Comparison of ENCODE assay signal across 9 cellular contexts in genomic region chr19:41398603-41399002, GRCh38. TPM values are rescaled to one million over a fixed set of nuclear protein-coding genes. Genes with fewer than 3 reads are reported as not detected.
DNase-seq lines count a peak whose midpoint lies in the region; ATAC-seq, FAIRE-seq and TF ChIP-seq lines count a peak whose summit lies in the region.
"Had no signal": no experiment of that assay in that cellular context is flagged by ENCODE, and none has a peak within 500 bp of the region (broad histone marks: within the 10 kb centered on the region; RNA-seq: fewer than 3 reads in every experiment).

No MANE protein-coding gene starts in this region.

- H3K4ac ChIP-seq in H1 (replicated peaks; ENCODE audit: insufficient read length, low read depth, low read length) (no peak overlapping the region), neuronal stem cell (ENCODE audit: low read length) (no peak overlapping the region)

- 86% methylated on average over 3 of the region's 3 CpGs; no CpG with 5 or more reads in 1 of the 2 experiments for whole genome bisulfite sequencing in H1 (ENCODE audit: extremely low coverage in 1 of 2, insufficient coverage in 1 of 2, insufficient read length in 1 of 2, insufficient replicate concordance in 2 of 2, low coverage in 1 of 2, low lambda C conversion rate in 2 of 2, missing lambda C conversion rate in 1 of 2), 2 experiments
- no CpG with 5 or more reads among the region's 3 CpGs for WGBS in neuronal stem cell (ENCODE audit: extremely low coverage in 2 of 2, insufficient read length in 2 of 2, insufficient replicate concordance in 1 of 2), 2 donors

- peaks cover 28% of the 10 kb centered on the region for H3K36me3 Mint-ChIP-seq in CD8-positive, alpha-beta T cell

- H2AFZ ChIP-seq in MM.1S (ENCODE audit: low read length) (no peak overlapping the region), H1 (ENCODE audit: low read length) (no peak overlapping the region), neuronal stem cell (ENCODE audit: low read length) (no peak overlapping the region)

- no peak overlapping the region for H2AK5ac ChIP-seq in H1 (ENCODE audit: low read depth, low read length)
- no peak overlapping the region for H2AK5ac ChIP-seq in neuronal stem cell (ENCODE audit: low read depth, low read length)

- no peaks in the 10 kb centered on the region for H3K9me3 Mint-ChIP-seq in CD8-positive, alpha-beta T cell

- peaks cover 52% of the 10 kb centered on the region for H3K4me1 Mint-ChIP-seq in CD8-positive, alpha-beta T cell (ENCODE audit: low read depth)

- no peaks in the 10 kb centered on the region for H3K9me3 ChIP-seq in CD8-positive, alpha-beta T cell (ENCODE audit: low read length)
- H3K9me3 ChIP-seq in MM.1S (replicated peaks; ENCODE audit: insufficient read depth, low read length) (no peaks in the 10 kb centered on the region), H1 (ENCODE audit: insufficient read depth in 2 of 2, low read depth in 1 of 2, low read length in 1 of 2) (no peaks in the 10 kb centered on the region), neuronal stem cell (replicated peaks in 1 of 2; ENCODE audit: control insufficient read depth in 2 of 2, insufficient read depth in 1 of 2, low read depth in 1 of 2, low read length in 2 of 2) (no peaks in the 10 kb centered on the region)

- H3K23me2 ChIP-seq in H1 (ENCODE audit: low read depth, low read length): peaks cover 4% of the 10 kb centered on the region

- no peaks in the 10 kb centered on the region for H3K9me2 ChIP-seq in MM.1S (replicated peaks; ENCODE audit: insufficient read depth, low read length)

- in situ Hi-C loops in KBM-7 (cut with MboI; ENCODE audit: low pct_unique_long_range_greater_than_20kb, low sequenced_read_pairs): no loop called here

- no peak overlapping the region for H2BK20ac ChIP-seq in H1 (ENCODE audit: low read length)

- H3K14ac ChIP-seq in H1 (ENCODE audit: insufficient read length): no peak overlapping the region
- no peak overlapping the region for H3K14ac ChIP-seq in neuronal stem cell (ENCODE audit: low read length)

- H3K79me1 ChIP-seq in H1 (ENCODE audit: low read depth, low read length): peaks cover 10% of the 10 kb centered on the region; the same call in 1 of the 2 replicates
- no peaks in the 10 kb centered on the region for H3K79me1 ChIP-seq in neuronal stem cell (ENCODE audit: low read depth, low read length)

- no peak for TF ChIP-seq EP300 in H1 (IDR thresholded peaks at IDR 0.05; ENCODE audit: borderline replicate concordance in 1 of 2, low read depth in 2 of 2, low read length in 2 of 2)

- POLR2A ChIA-PET in CD8-positive, alpha-beta T cell (lab: Charles Lee): interaction anchor here (0.5 to 1.6 kb wide), 7 partner anchors 10 to 1112 kb away, joined by 3 to 4 read pairs (median 3); partner anchors contain the start of gene B9D2
- POLR2A ChIA-PET in H1 (lab: Charles Lee; ENCODE audit: partially characterized antibody): interaction anchor here (0.5 to 2.0 kb wide), 5 partner anchors 9 to 41 kb away, joined by 3 to 10 read pairs (median 7); partner anchors contain the start of genes B3GNT8 and DMAC2

- no peak for TF ChIP-seq CTCF in CD8-positive, alpha-beta T cell (IDR thresholded peaks at IDR 0.05)
- TF ChIP-seq CTCF in MM.1S (IDR thresholded peaks at IDR 0.05; ENCODE audit: low read length) (no peak), H1 (IDR thresholded peaks at IDR 0.05; ENCODE audit: control extremely low read depth in 1 of 3, insufficient read depth in 1 of 3, low read depth in 1 of 3, low read length in 3 of 3) (no peak)

- no peak overlapping the region for H3K23ac ChIP-seq in H1 (ENCODE audit: insufficient read length)
- H3K23ac ChIP-seq in neuronal stem cell (ENCODE audit: low read depth, low read length, poor library complexity): no peak overlapping the region

- H3K27ac Mint-ChIP-seq in CD8-positive, alpha-beta T cell: peak overlapping the region; percentile 19

- DNase-seq in CD8-positive, alpha-beta T cell: no peak
- DNase-seq in MM.1S: no peak
- DNase-seq in H1 (ENCODE audit: low read depth in 1 of 2, low spot score in 2 of 2): no peak
- no peak for DNase-seq in neuronal stem cell (ENCODE audit: low spot score)
- DNase-seq in UCSD-AML1 (lab: John Stamatoyannopoulos, UW; ENCODE audit: unreplicated experiment): no peak
- no peak for DNase-seq in COR-L47 (lab: John Stamatoyannopoulos, UW)
- no peak for DNase-seq in KBM-7

- H3K36me3 ChIP-seq in CD8-positive, alpha-beta T cell (ENCODE audit: insufficient read depth, low read length): peaks cover 3% of the 10 kb centered on the region
- H3K36me3 ChIP-seq in MM.1S (replicated peaks; ENCODE audit: insufficient read depth, low read length) (no peaks in the 10 kb centered on the region), H1 (ENCODE audit: control insufficient read depth in 2 of 4, insufficient read depth in 4 of 4, low read length in 3 of 4) (no peaks in the 10 kb centered on the region), neuronal stem cell (replicated peaks in 1 of 2; ENCODE audit: control insufficient read depth in 2 of 2, insufficient read depth in 2 of 2, low read length in 2 of 2) (no peaks in the 10 kb centered on the region)

- H3K27ac ChIP-seq in CD8-positive, alpha-beta T cell (ENCODE audit: low read depth, low read length): peak overlapping the region; percentile 98
- peak overlapping the region; percentile 77; the same call in 1 of the 2 replicates for H3K27ac ChIP-seq in MM.1S (ENCODE audit: low read length)
- H3K27ac ChIP-seq in H1 (ENCODE audit: low read depth, low read length): no peak overlapping the region
- no peak overlapping the region for H3K27ac ChIP-seq in neuronal stem cell (replicated peaks; ENCODE audit: low read length)

- H3K27me3 ChIP-seq in CD8-positive, alpha-beta T cell (ENCODE audit: insufficient read depth, low read length): no peaks in the 10 kb centered on the region
- H3K27me3 ChIP-seq in MM.1S (replicated peaks; ENCODE audit: insufficient read depth, low read length) (no peaks in the 10 kb centered on the region), H1 (replicated peaks in 1 of 4; ENCODE audit: control insufficient read depth in 3 of 4, extremely low read depth in 1 of 4, insufficient read depth in 3 of 4, low read length in 3 of 4) (no peaks in the 10 kb centered on the region), neuronal stem cell (ENCODE audit: control insufficient read depth in 3 of 3, insufficient read depth in 3 of 3, low read depth in 1 of 3, low read length in 3 of 3) (no peaks in the 10 kb centered on the region)

- FAIRE-seq in H1 (lab: Jason Lieb, UNC): no peak

- no peak overlapping the region for H4K8ac ChIP-seq in H1 (ENCODE audit: extremely low read depth, insufficient read depth, low read length)
- no peak overlapping the region for H4K8ac ChIP-seq in neuronal stem cell (ENCODE audit: low read depth, low read length)

- peak overlapping the region; percentile 98 for H3K4me2 ChIP-seq in MM.1S (ENCODE audit: low read depth, low read length)
- H3K4me2 ChIP-seq in H1 (ENCODE audit: insufficient read depth in 1 of 2, low read depth in 2 of 2, low read length in 2 of 2): peak overlapping the region; percentile 77 to 90
- peak overlapping the region; percentile 59 for H3K4me2 ChIP-seq in neuronal stem cell (ENCODE audit: insufficient read depth, low read length, poor library complexity, severe bottlenecking)

- no peaks in the 10 kb centered on the region for H4K20me1 ChIP-seq in MM.1S (ENCODE audit: insufficient read depth, low read length)
- H4K20me1 ChIP-seq in H1 (replicated peaks in 1 of 2; ENCODE audit: control insufficient read depth in 1 of 2, insufficient read depth in 2 of 2, low read length in 2 of 2): peaks cover 0 to 1% of the 10 kb centered on the region in 2 experiments

- H2BK120ac ChIP-seq in H1 (replicated peaks; ENCODE audit: low read depth, low read length): no peak overlapping the region
- no peak overlapping the region for H2BK120ac ChIP-seq in neuronal stem cell (ENCODE audit: low read depth, low read length)

- H3K4me3 ChIP-seq in CD8-positive, alpha-beta T cell (ENCODE audit: low read depth, low read length): peak overlapping the region; percentile 97
- H3K4me3 ChIP-seq in MM.1S (ENCODE audit: low read length) (peak overlapping the region; percentile 98), H1 (ENCODE audit: extremely low read depth in 1 of 4, insufficient read depth in 2 of 4, low read depth in 3 of 4, low read length in 4 of 4) (peak overlapping the region; percentile 85 to 99 (median 98); a peak in 7 of 8 replicates), neuronal stem cell (ENCODE audit: low read length in 2 of 2) (peak overlapping the region; percentile 5 to 76)

- H3K4me1 ChIP-seq in CD8-positive, alpha-beta T cell (ENCODE audit: insufficient read depth, low read length): peaks cover 28% of the 10 kb centered on the region
- H3K4me1 ChIP-seq in MM.1S (ENCODE audit: low read length) (peaks cover 14% of the 10 kb centered on the region), H1 (replicated peaks in 1 of 4; ENCODE audit: control insufficient read depth in 3 of 4, insufficient read depth in 4 of 4, low read length in 3 of 4) (peaks cover 0 to 5% (median 0%) of the 10 kb centered on the region in 4 experiments; a peak in 5 of 7 replicates), neuronal stem cell (ENCODE audit: control insufficient read depth in 2 of 2, insufficient read depth in 1 of 2, low read depth in 1 of 2, low read length in 2 of 2) (peaks cover 3 to 5% of the 10 kb centered on the region in 2 donors)

- no peak for TF ChIP-seq RAD21 in H1 (IDR thresholded peaks at IDR 0.05 in 1 of 2, conservative IDR thresholded peaks at IDR 0.05 in 1 of 2; ENCODE audit: low read depth in 2 of 2, low read length in 2 of 2)

- H3K18ac ChIP-seq in H1 (ENCODE audit: extremely low read depth, low read length) (no peak overlapping the region), neuronal stem cell (ENCODE audit: low read length) (no peak overlapping the region)

- H2BK15ac ChIP-seq in H1 (ENCODE audit: low read length) (no peak overlapping the region), neuronal stem cell (ENCODE audit: low read length) (no peak overlapping the region)

- CTCF ChIA-PET in CD8-positive, alpha-beta T cell (lab: Charles Lee): interaction anchor here (1.0 to 1.2 kb wide), 2 partner anchors 10 to 172 kb away, joined by 3 read pairs; no protein-coding TSS in a partner anchor
- CTCF ChIA-PET in H1 (lab: Charles Lee; ENCODE audit: partially characterized antibody): interaction anchor here (0.8 to 1.2 kb wide), 2 partner anchors 10 to 45 kb away, joined by 3 read pairs; no protein-coding TSS in a partner anchor

- peak overlapping the region; percentile 98 for H3K4me3 Mint-ChIP-seq in CD8-positive, alpha-beta T cell

- no peak for ATAC-seq in CD8-positive, alpha-beta T cell
- ATAC-seq in HG03469 (IDR thresholded peaks at IDR 0.05; ENCODE audit: unreplicated experiment): no peak

- no peak overlapping the region for H4K5ac ChIP-seq in H1 (ENCODE audit: insufficient read length, low read depth, low read length)

- no peaks in the 10 kb centered on the region for H3K27me3 Mint-ChIP-seq in CD8-positive, alpha-beta T cell (ENCODE audit: low read depth)

- peaks cover 54% of the 10 kb centered on the region for H3K79me2 ChIP-seq in MM.1S (ENCODE audit: low read length)
- peaks cover 0 to 33% of the 10 kb centered on the region in 2 experiments; a peak in 2 of 4 replicates for H3K79me2 ChIP-seq in H1 (ENCODE audit: control insufficient read depth in 1 of 2, insufficient read depth in 2 of 2, low read length in 2 of 2)

- no peak for TF ChIP-seq POLR2A in H1 (IDR thresholded peaks at IDR 0.05; ENCODE audit: control extremely low read depth in 1 of 2, low read depth in 2 of 2, low read length in 2 of 2)

- no peak overlapping the region for H2BK12ac ChIP-seq in H1 (ENCODE audit: low read depth, low read length)
- H2BK12ac ChIP-seq in neuronal stem cell (ENCODE audit: low read length): no peak overlapping the region

- peak overlapping the region; percentile 98 for H3K9ac ChIP-seq in MM.1S (ENCODE audit: low read length)
- H3K9ac ChIP-seq in H1 (replicated peaks in 1 of 4; ENCODE audit: extremely low read depth in 1 of 4, low read depth in 3 of 4, low read length in 3 of 4): peak overlapping the region in 2 of 4 experiments; percentile 6 to 96; a peak in 2 of 7 replicates
- H3K9ac ChIP-seq in neuronal stem cell (ENCODE audit: low read depth, low read length, poor library complexity): no peak overlapping the region

- intact Hi-C loops in CD8-positive, alpha-beta T cell (cut with DNase I, micrococcal nuclease): loop anchor here (5.0 to 10.0 kb wide), 4 partner anchors 144 to 1566 kb away; partner anchors contain the start of genes COQ8B (in 1 of the 2), DYRK1B (in 1 of the 2), FBL (in 1 of the 2) and ITPKC (in 1 of the 2)

- no peak overlapping the region for H3K56ac ChIP-seq in H1 (replicated peaks; ENCODE audit: insufficient read length, low read depth, low read length)

- H4K91ac ChIP-seq in H1 (replicated peaks; ENCODE audit: insufficient read length, low read length) (no peak overlapping the region), neuronal stem cell (ENCODE audit: low read depth, low read length, poor library complexity) (no peak overlapping the region)

- H2BK5ac ChIP-seq in H1 (ENCODE audit: low read depth, low read length) (no peak overlapping the region), neuronal stem cell (ENCODE audit: low read length) (no peak overlapping the region)

- no peaks in the 10 kb centered on the region for H3F3A ChIP-seq in MM.1S (ENCODE audit: insufficient read depth, low read length)

RNA-seq across cellular contexts. Expression of gene BCKDHA, which starts 1.0 kb away (rescaled TPM):
- 10 to 100 TPM; 19.4 to 20.5 TPM for total RNA-seq in CD8-positive, alpha-beta T cell
- 14.2 and 15.2 TPM in 2 replicates for total RNA-seq in H1 (2021; fragmentation: NEBNext Ultra II Directional; extraction: Animal tissue kit (Norgen Biotek cat#: 25700))
- 69.6 and 103 TPM in 2 replicates for polyA plus RNA-seq in H1 (2011; rRNA removed)
- polyA plus RNA-seq in H1 (2011; cell fraction: cytosol; rRNA removed): 46.5 TPM
- polyA plus RNA-seq in H1 (2011; cell fraction: nucleus; rRNA removed): 93.1 TPM
- 10.6 to 41.9 TPM (median 29.6 TPM) in 4 replicates for polyA plus RNA-seq in H1 (2012, experiment 1 of 2)
- 34.0 TPM for polyA plus RNA-seq in H1 (2012, experiment 2 of 2)
- polyA plus RNA-seq in H1 (2013, experiment 1 of 2): 29.0 TPM
- polyA plus RNA-seq in H1 (2013, experiment 2 of 2): 28.6 TPM
- 13.7 and 25.1 TPM in 2 replicates for polyA minus RNA-seq in H1 (2011; rRNA and poly(A)+ RNA removed)
- 34.5 TPM for polyA minus RNA-seq in H1 (2011; cell fraction: cytosol; rRNA and poly(A)+ RNA removed)
- 30.6 TPM for polyA minus RNA-seq in H1 (2011; cell fraction: nucleus; rRNA and poly(A)+ RNA removed)
- polyA plus RNA-seq in neuronal stem cell (2013, experiment 1 of 2): 26.5 TPM
- 29.7 TPM for polyA plus RNA-seq in neuronal stem cell (2013, experiment 2 of 2)

RNA-seq across cellular contexts. Expression of gene EXOSC5, which starts 1.4 kb away (rescaled TPM):
- total RNA-seq in CD8-positive, alpha-beta T cell: 1 to 10 TPM; 4.1 to 5.5 TPM
- 56.2 and 66.0 TPM in 2 replicates for total RNA-seq in H1 (2021; fragmentation: NEBNext Ultra II Directional; extraction: Animal tissue kit (Norgen Biotek cat#: 25700))
- polyA plus RNA-seq in H1 (2011; rRNA removed): 92.8 and 125 TPM in 2 replicates
- 99.3 TPM for polyA plus RNA-seq in H1 (2011; cell fraction: cytosol; rRNA removed)
- 84.3 TPM for polyA plus RNA-seq in H1 (2011; cell fraction: nucleus; rRNA removed)
- polyA plus RNA-seq in H1 (2012, experiment 1 of 2): 66.1 to 69.5 TPM (median 68.1 TPM) in 4 replicates
- polyA plus RNA-seq in H1 (2012, experiment 2 of 2): 92.1 TPM
- polyA plus RNA-seq in H1 (2013, experiment 1 of 2): 40.1 TPM
- polyA plus RNA-seq in H1 (2013, experiment 2 of 2): 38.2 TPM
- polyA minus RNA-seq in H1 (2011; rRNA and poly(A)+ RNA removed): 18.9 and 23.9 TPM in 2 replicates
- 30.8 TPM for polyA minus RNA-seq in H1 (2011; cell fraction: cytosol; rRNA and poly(A)+ RNA removed)
- 19.9 TPM for polyA minus RNA-seq in H1 (2011; cell fraction: nucleus; rRNA and poly(A)+ RNA removed)
- polyA plus RNA-seq in neuronal stem cell (2013, experiment 1 of 2): 9.1 TPM
- 9.4 TPM for polyA plus RNA-seq in neuronal stem cell (2013, experiment 2 of 2)

RNA-seq across cellular contexts. Expression of gene TMEM91, which starts 22.3 kb away (rescaled TPM):
- 1 to 10 TPM; 7.8 to 9.7 TPM for total RNA-seq in CD8-positive, alpha-beta T cell
- total RNA-seq in H1 (2021; fragmentation: NEBNext Ultra II Directional; extraction: Animal tissue kit (Norgen Biotek cat#: 25700)): 4.2 and 5.3 TPM in 2 replicates
- 7.4 and 12.9 TPM in 2 replicates for polyA plus RNA-seq in H1 (2011; rRNA removed)
- polyA plus RNA-seq in H1 (2011; cell fraction: cytosol; rRNA removed): 7.9 TPM
- 15.3 TPM for polyA plus RNA-seq in H1 (2011; cell fraction: nucleus; rRNA removed)
- 3.8 to 10.2 TPM (median 7.9 TPM) in 4 replicates for polyA plus RNA-seq in H1 (2012, experiment 1 of 2)
- 13.7 TPM for polyA plus RNA-seq in H1 (2012, experiment 2 of 2)
- polyA plus RNA-seq in H1 (2013, experiment 1 of 2): 6.7 TPM
- polyA plus RNA-seq in H1 (2013, experiment 2 of 2): 6.5 TPM
- 2.3 and 9.6 TPM in 2 replicates for polyA minus RNA-seq in H1 (2011; rRNA and poly(A)+ RNA removed)
- 2.7 TPM for polyA minus RNA-seq in H1 (2011; cell fraction: cytosol; rRNA and poly(A)+ RNA removed)
- 3.8 TPM for polyA minus RNA-seq in H1 (2011; cell fraction: nucleus; rRNA and poly(A)+ RNA removed)
- polyA plus RNA-seq in neuronal stem cell (2013, experiment 1 of 2): 8.6 TPM
- 8.3 TPM for polyA plus RNA-seq in neuronal stem cell (2013, experiment 2 of 2)

RNA-seq across cellular contexts. Expression of gene B3GNT8, which starts 28.6 kb away (rescaled TPM):
- 1 to 10 TPM; 1.8 to 3.4 TPM for total RNA-seq in CD8-positive, alpha-beta T cell
- total RNA-seq in H1 (2021; fragmentation: NEBNext Ultra II Directional; extraction: Animal tissue kit (Norgen Biotek cat#: 25700)): 0.86 and 1.6 TPM in 2 replicates
- polyA plus RNA-seq in H1 (2011; rRNA removed): 0.55 and 0.67 TPM in 2 replicates
- 0.43 TPM for polyA plus RNA-seq in H1 (2011; cell fraction: cytosol; rRNA removed)
- polyA plus RNA-seq in H1 (2011; cell fraction: nucleus; rRNA removed): 0.88 TPM
- 0.28 to 1.6 TPM (median 0.69 TPM) in 4 replicates for polyA plus RNA-seq in H1 (2012, experiment 1 of 2)
- 0.58 TPM for polyA plus RNA-seq in H1 (2012, experiment 2 of 2)
- polyA plus RNA-seq in H1 (2013, experiment 1 of 2): 0.61 TPM
- polyA plus RNA-seq in H1 (2013, experiment 2 of 2): 0.70 TPM
- 0.16 TPM in 1 of 2 replicates, not detected in the other for polyA minus RNA-seq in H1 (2011; rRNA and poly(A)+ RNA removed)
- polyA minus RNA-seq in H1 (2011; cell fraction: cytosol; rRNA and poly(A)+ RNA removed): not detected
- 1.3 TPM for polyA minus RNA-seq in H1 (2011; cell fraction: nucleus; rRNA and poly(A)+ RNA removed)
- polyA plus RNA-seq in neuronal stem cell (2013, experiment 1 of 2): 0.93 TPM
- polyA plus RNA-seq in neuronal stem cell (2013, experiment 2 of 2): 0.84 TPM
- total RNA-seq: SK-MEL-5 had no signal

RNA-seq across cellular contexts. Expression of gene B9D2, which starts 34.7 kb away (rescaled TPM):
- total RNA-seq in CD8-positive, alpha-beta T cell: 10 to 100 TPM; 19.6 to 25.9 TPM
- 4.9 and 5.0 TPM in 2 replicates for total RNA-seq in H1 (2021; fragmentation: NEBNext Ultra II Directional; extraction: Animal tissue kit (Norgen Biotek cat#: 25700))
- polyA plus RNA-seq in H1 (2011; rRNA removed): 6.3 and 9.0 TPM in 2 replicates
- polyA plus RNA-seq in H1 (2011; cell fraction: cytosol; rRNA removed): 4.7 TPM
- polyA plus RNA-seq in H1 (2011; cell fraction: nucleus; rRNA removed): 5.1 TPM
- 4.9 to 6.4 TPM (median 5.6 TPM) in 4 replicates for polyA plus RNA-seq in H1 (2012, experiment 1 of 2)
- 4.2 TPM for polyA plus RNA-seq in H1 (2012, experiment 2 of 2)
- polyA plus RNA-seq in H1 (2013, experiment 1 of 2): 2.8 TPM
- 3.0 TPM for polyA plus RNA-seq in H1 (2013, experiment 2 of 2)
- 0.80 and 1.3 TPM in 2 replicates for polyA minus RNA-seq in H1 (2011; rRNA and poly(A)+ RNA removed)
- polyA minus RNA-seq in H1 (2011; cell fraction: cytosol; rRNA and poly(A)+ RNA removed): 3.4 TPM
- 2.2 TPM for polyA minus RNA-seq in H1 (2011; cell fraction: nucleus; rRNA and poly(A)+ RNA removed)
- 6.5 TPM for polyA plus RNA-seq in neuronal stem cell (2013, experiment 1 of 2)
- 6.0 TPM for polyA plus RNA-seq in neuronal stem cell (2013, experiment 2 of 2)

Comparison
In these comparisons a context has a peak if more than half of its experiments do, and no peak if none do; other contexts are left out.
1. H3K27ac ChIP-seq: peak in CD8-positive, alpha-beta T cell (single experiment) and MM.1S (single experiment); none in H1 (single experiment) and neuronal stem cell (single experiment).
2. H3K4me3 ChIP-seq: peak in every context shown above with its lines; median percentile 98 in H1; 98 in MM.1S; 97 in CD8-positive, alpha-beta T cell; 40 in neuronal stem cell.
3. Peak in every context shown above with its lines, with median percentiles within 50 percentile points of each other: H3K4me2 ChIP-seq.